8 cellular contexts compared by ENCODE assay signal in genomic region chr3:118641608-118642007, GRCh38.
DNase-seq lines count a peak whose midpoint lies in the region; ATAC-seq and TF ChIP-seq lines count a peak whose summit lies in the region.
"Had no signal": no experiment of that assay in that cellular context is flagged by ENCODE, and none has a peak within 500 bp of the region (broad histone marks: within the 10 kb centered on the region; RNA-seq: fewer than 3 reads in every experiment).

No MANE protein-coding gene starts in this region.

- no peaks in the 10 kb centered on the region for H3K9me3 ChIP-seq in lower lobe of right lung
- H3K9me3 ChIP-seq: spleen had no signal

- H3K27ac ChIP-seq in lower lobe of right lung = no peak overlapping the region
- H3K27ac ChIP-seq: spleen had no signal

- H3K4me1 Mint-ChIP-seq in neural crest cell = peaks cover 10% of the 10 kb centered on the region

- no peaks in the 10 kb centered on the region for H3K4me1 ChIP-seq in lower lobe of right lung
- H3K4me1 ChIP-seq: spleen had no signal

- no peaks in the 10 kb centered on the region for H3K36me3 ChIP-seq in lower lobe of right lung
- H3K36me3 ChIP-seq: spleen had no signal

- peaks cover 6% of the 10 kb centered on the region for H3K27me3 ChIP-seq in lower lobe of right lung (ENCODE audit: low read depth)

- no peak overlapping the region for H3K4me3 Mint-ChIP-seq in neural crest cell

- TF ChIP-seq CTCF in neural crest cell (conservative IDR thresholded peaks at IDR 0.05) (no peak), lower lobe of right lung (IDR thresholded peaks at IDR 0.05) (no peak)

- peak; percentile 66 for DNase-seq in NCI-H774 (lab: John Stamatoyannopoulos, UW)
- peak; percentile 38 for DNase-seq in neural crest cell (ENCODE audit: low read depth, low spot score)
- DNase-seq in lower lobe of right lung = no peak
- DNase-seq in GDM1 (lab: John Stamatoyannopoulos, UW) = no peak
- DNase-seq: spleen had no signal

- H3K27me3 Mint-ChIP-seq in neural crest cell (ENCODE audit: low read depth) = peaks cover 11% of the 10 kb centered on the region

- no peaks in the 10 kb centered on the region for H3K36me3 Mint-ChIP-seq in neural crest cell (ENCODE audit: low read depth)

- intact Hi-C loops in lower lobe of right lung (cut with DNase I) = no loop called here

- ATAC-seq in GM19395 (IDR thresholded peaks at IDR 0.05; ENCODE audit: unreplicated experiment) = peak; percentile 58
- peak; percentile 80 for ATAC-seq in HG03135 (IDR thresholded peaks at IDR 0.05; ENCODE audit: unreplicated experiment)
- ATAC-seq in lower lobe of right lung = no peak
- no peak for ATAC-seq in activated CD4-positive, CD25-positive, alpha-beta regulatory T cell treated with anti-CD3 and anti-CD28 coated beads, Interleukin-2, amount 50 U/mL, for 24 hours

- no peaks in the 10 kb centered on the region for H3K9me3 Mint-ChIP-seq in neural crest cell

- H3K27ac Mint-ChIP-seq in neural crest cell (ENCODE audit: unreplicated experiment) = no peak overlapping the region

- no peak overlapping the region for H3K4me3 ChIP-seq in lower lobe of right lung
- H3K4me3 ChIP-seq: spleen had no signal

Comparison
In these comparisons a context has a peak if more than half of its experiments do, and no peak if none do; other contexts are left out.
1. ATAC-seq: peak in GM19395 (single experiment) and HG03135 (single experiment); none in lower lobe of right lung (0 of 2) and activated CD4-positive, CD25-positive, alpha-beta regulatory T cell treated with anti-CD3 and anti-CD28 coated beads, Interleukin-2, amount 50 U/mL, for 24 hours (0 of 2).
2. DNase-seq: peak in NCI-H774 (single experiment) and neural crest cell (single experiment); none in lower lobe of right lung (single experiment) and GDM1 (single experiment).